In the genomic region with DNA sequence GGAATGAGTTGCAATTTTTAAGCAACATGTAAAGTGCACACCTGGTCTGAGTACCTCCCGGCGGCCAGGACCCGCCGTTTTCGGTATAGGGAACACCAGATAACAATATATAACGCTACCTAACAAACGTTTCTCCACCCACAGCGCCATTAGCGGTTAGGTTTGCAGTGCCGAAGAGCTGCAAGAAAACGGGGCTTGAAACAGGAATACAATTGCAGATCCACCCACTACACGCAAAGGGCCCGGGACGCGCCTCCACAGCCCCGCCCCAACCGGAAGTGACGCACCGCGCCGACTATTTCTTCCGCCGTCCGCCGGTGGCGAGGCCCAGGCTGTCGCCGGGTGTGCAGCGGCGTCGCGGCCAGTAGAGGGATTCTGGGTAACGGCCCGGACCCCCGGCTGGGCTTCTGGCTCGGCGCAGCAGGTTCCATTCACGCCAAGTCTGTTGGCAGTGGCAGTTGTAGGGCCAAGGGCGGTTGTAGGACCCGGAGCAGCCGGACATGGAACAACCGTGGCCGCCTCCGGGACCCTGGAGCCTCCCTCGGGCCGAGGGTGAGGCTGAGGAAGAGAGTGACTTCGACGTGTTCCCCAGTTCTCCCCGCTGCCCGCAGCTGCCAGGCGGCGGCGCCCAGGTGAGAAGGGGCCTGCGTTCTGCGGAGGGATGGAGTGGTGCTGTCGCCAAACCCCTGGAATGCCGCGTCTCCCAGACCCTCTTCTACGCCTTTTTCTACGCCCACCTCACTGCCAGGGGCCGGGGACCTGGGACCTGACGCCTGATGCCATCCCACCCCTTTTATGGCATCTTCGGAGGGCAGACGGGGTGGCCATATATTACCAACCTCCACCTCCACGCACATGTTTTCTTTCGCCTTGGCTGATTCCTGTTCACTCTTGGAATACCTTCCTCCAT, we compare ENCODE assay signal across 8 cellular contexts. TPM values are rescaled to one million over a fixed set of nuclear protein-coding genes. Genes with fewer than 3 reads are reported as not detected.
DNase-seq lines count a peak whose midpoint lies in the region; ATAC-seq and TF ChIP-seq lines count a peak whose summit lies in the region.

TSS of gene CDC37L1 (plus strand) at position 302 of the 910 bp plus-strand sequence. CDS start at position 501, 199 bp downstream.

- intact Hi-C loops in left cardiac atrium (cut with DNase I) = loop anchor here in 1 of 2 donors (5.0 kb wide), 1 partner anchor 63 kb away; the partner anchor contains the start of gene AK3
- intact Hi-C loops in posterior vena cava (cut with DNase I) = no loop called here

- peak within 1 kb of the TSS; percentile 58 for H3K4me3 ChIP-seq in GM12875 (ENCODE audit: low read depth, low read length)

- DNase-seq in NCI-H1436 (lab: John Stamatoyannopoulos, UW) (peak; percentile 90), T follicular helper cell (ENCODE audit: low read depth) (peak; percentile 99), amniotic epithelial cell (ENCODE audit: low read depth) (peak; percentile 92), left cardiac atrium (peak; percentile 98), posterior vena cava (ENCODE audit: low spot score) (peak; percentile 100), ureter (ENCODE audit: low spot score) (peak; percentile 100)

- peak; percentile 60 for TF ChIP-seq CTCF in GM12875 (IDR thresholded peaks at IDR 0.05; ENCODE audit: borderline replicate concordance, insufficient read depth, low read depth, low read length)

- ATAC-seq in HG02798 (IDR thresholded peaks at IDR 0.05; ENCODE audit: poor library complexity, unreplicated experiment) (peak; percentile 98), left cardiac atrium (peak; percentile 99)

RNA-seq across cellular contexts. Expression of gene CDC37L1, which starts in this region (rescaled TPM):
- total RNA-seq in left cardiac atrium = 10 to 100 TPM; 32.5 to 41.6 TPM
- 10 to 100 TPM; 36.2 to 39.7 TPM for total RNA-seq in posterior vena cava
- total RNA-seq in ureter = 18.3 TPM

Comparison
In these comparisons a context has a peak if more than half of its experiments do, and no peak if none do; other contexts are left out.
1. Peak in every context shown above with its lines: DNase-seq, ATAC-seq and H3K4me3 ChIP-seq.